In the genomic region with DNA sequence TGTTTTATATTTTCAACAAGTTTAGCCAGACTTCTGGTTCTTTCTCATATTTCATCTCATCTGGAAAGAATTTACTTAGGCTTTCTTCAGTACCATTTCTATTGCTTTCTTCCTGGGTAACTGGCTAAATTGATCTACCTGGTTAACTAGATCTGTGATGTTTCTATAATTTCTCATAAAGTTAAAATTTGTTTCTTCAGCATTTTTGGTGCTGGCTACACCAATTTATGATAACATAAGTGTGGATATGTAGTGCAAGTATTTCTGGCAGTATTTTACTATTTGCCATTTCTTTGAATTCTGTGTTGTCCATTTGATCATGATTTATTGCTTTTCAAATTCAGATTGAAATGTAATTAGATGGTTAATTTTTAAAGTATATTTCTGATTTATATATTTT, we compare ENCODE assay signal across 13 cellular contexts.
"Had no signal": no experiment of that assay in that cellular context is flagged by ENCODE, and none has a peak within 500 bp of the region (broad histone marks: within the 10 kb centered on the region; RNA-seq: fewer than 3 reads in every experiment).

No MANE protein-coding gene starts in this region.

- FAIRE-seq: urothelium cell line had no signal

- H3K9me3 ChIP-seq: thyroid gland had no signal

- H3K27ac ChIP-seq: skin epidermis had no signal

- H3K9me3 Mint-ChIP-seq: endodermal cell; mesothelial cell of epicardium; T-helper 1 cell treated with Interleukin-12 subunit alpha and Interleukin-12 subunit beta and Interleukin-4 antibody, amounts not matched to agents 30 μg/mL and 1 μg/mL, for 36 hours had no signal

- H3K27ac Mint-ChIP-seq: endodermal cell, mesothelial cell of epicardium had no signal

- H3K27me3 ChIP-seq: thyroid gland had no signal

- H3K4me3 ChIP-seq: skin epidermis, thyroid gland had no signal

- H3K4me3 Mint-ChIP-seq: endodermal cell, mesothelial cell of epicardium had no signal

- DNase-seq: activated naive CD4-positive, alpha-beta T cell; anterior cingulate cortex; cerebellar nuclear complex; dermis blood vessel endothelial cell; endodermal cell; erythroblast; hippocampal formation; posterior cingulate gyrus had no signal

- H3K36me3 ChIP-seq: thyroid gland had no signal
